ENCODE assay signal across 28 cellular contexts in the genomic region with DNA sequence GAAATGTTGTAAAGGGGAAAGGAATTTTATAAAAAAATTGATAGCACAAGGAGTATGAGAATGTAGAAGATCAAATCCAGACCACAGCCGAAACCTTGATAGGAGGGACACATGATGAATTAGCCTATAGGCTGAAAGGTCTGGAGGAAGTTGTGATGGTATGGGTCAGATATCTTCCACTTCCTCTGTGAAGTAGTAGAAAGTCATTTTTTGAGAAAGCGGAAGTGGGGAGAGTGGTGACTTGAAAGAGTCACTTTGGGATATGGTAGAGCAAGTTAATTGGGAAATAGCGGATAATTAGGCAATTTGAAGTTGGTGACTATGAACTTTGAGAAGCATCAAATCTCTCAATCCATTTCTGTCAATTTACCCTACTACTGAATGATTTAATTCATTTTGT.
"Had no signal": no experiment of that assay in that cellular context is flagged by ENCODE, and none has a peak within 500 bp of the region (broad histone marks: within the 10 kb centered on the region; RNA-seq: fewer than 3 reads in every experiment).

No MANE protein-coding gene starts in this region.

- H3K27ac Mint-ChIP-seq: activated CD4-positive, alpha-beta memory T cell treated with anti-CD3 and anti-CD28 coated beads for 36 hours; activated CD4-positive, alpha-beta T cell treated with anti-CD3 and anti-CD28 coated beads, Interleukin-2, amount 10 ng/mL, durations not matched to agents 24 days and 14 days; activated naive CD8-positive, alpha-beta T cell treated with anti-CD3 and anti-CD28 coated beads, Interleukin-2, amount 50 U/mL, for 24 hours; activated T-cell treated with anti-CD3 and anti-CD28 coated beads, Interleukin-2, amount 50 U/mL, for 24 hours; dendritic cell treated with granulocyte-macrophage colony-stimulating factor and Interleukin-4, amounts not matched to agents 40 ng/mL and 50 ng/mL, for 4 days; endodermal cell; mesothelial cell of epicardium; naive thymus-derived CD4-positive, alpha-beta T cell; stimulated activated memory B cell treated with anti-CD40 and anti-IgM and Interleukin-4, amounts not matched to agents 10 μg/mL and 1 μg/mL and 100 μg/mL, for 72 hours; stimulated activated naive CD8-positive, alpha-beta T cell treated with anti-CD3 and anti-CD28 coated beads, Interleukin-15, amount 100 ng/mL, for 72 hours had no signal

- H3K9me3 Mint-ChIP-seq: activated CD4-positive, alpha-beta memory T cell treated with anti-CD3 and anti-CD28 coated beads for 36 hours; activated CD4-positive, alpha-beta T cell treated with anti-CD3 and anti-CD28 coated beads, Interleukin-2, amount 10 ng/mL, durations not matched to agents 24 days and 14 days; activated naive CD8-positive, alpha-beta T cell treated with anti-CD3 and anti-CD28 coated beads, Interleukin-2, amount 50 U/mL, for 24 hours; activated T-cell treated with anti-CD3 and anti-CD28 coated beads, Interleukin-2, amount 50 U/mL, for 24 hours; endodermal cell; mesothelial cell of epicardium; stimulated activated naive CD8-positive, alpha-beta T cell treated with anti-CD3 and anti-CD28 coated beads, Interleukin-15, amount 100 ng/mL, for 72 hours had no signal

- H3K4me3 Mint-ChIP-seq: activated CD4-positive, alpha-beta memory T cell treated with anti-CD3 and anti-CD28 coated beads for 36 hours; activated CD4-positive, alpha-beta T cell treated with anti-CD3 and anti-CD28 coated beads, Interleukin-2, amount 10 ng/mL, durations not matched to agents 24 days and 14 days; activated naive CD8-positive, alpha-beta T cell treated with anti-CD3 and anti-CD28 coated beads, Interleukin-2, amount 50 U/mL, for 24 hours; activated T-cell treated with anti-CD3 and anti-CD28 coated beads, Interleukin-2, amount 50 U/mL, for 24 hours; dendritic cell treated with granulocyte-macrophage colony-stimulating factor and Interleukin-4, amounts not matched to agents 40 ng/mL and 50 ng/mL, for 4 days; endodermal cell; mesothelial cell of epicardium; naive thymus-derived CD4-positive, alpha-beta T cell; stimulated activated memory B cell treated with anti-CD40 and anti-IgM and Interleukin-4, amounts not matched to agents 10 μg/mL and 1 μg/mL and 100 μg/mL, for 72 hours; stimulated activated naive CD8-positive, alpha-beta T cell treated with anti-CD3 and anti-CD28 coated beads, Interleukin-15, amount 100 ng/mL, for 72 hours had no signal

- H3K4me1 ChIP-seq: breast epithelium, esophagus muscularis mucosa, heart right ventricle, pancreas, psoas muscle, sigmoid colon, thyroid gland, upper lobe of right lung had no signal

- ATAC-seq: activated naive CD8-positive, alpha-beta T cell treated with anti-CD3 and anti-CD28 coated beads, Interleukin-2, amount 50 U/mL, for 24 hours; heart right ventricle; naive thymus-derived CD4-positive, alpha-beta T cell; pancreas; psoas muscle; stimulated activated memory B cell treated with anti-CD40 and anti-IgM and Interleukin-4, amounts not matched to agents 10 μg/mL and 1 μg/mL and 100 μg/mL, for 72 hours; stimulated activated naive CD8-positive, alpha-beta T cell treated with anti-CD3 and anti-CD28 coated beads, Interleukin-15, amount 100 ng/mL, for 72 hours; upper lobe of right lung had no signal

- H3K36me3 ChIP-seq: breast epithelium, esophagus muscularis mucosa, heart right ventricle, pancreas, sigmoid colon, thyroid gland, upper lobe of right lung had no signal

- H3K27ac ChIP-seq: breast epithelium, esophagus muscularis mucosa, heart right ventricle, pancreas, psoas muscle, sigmoid colon, thyroid gland, upper lobe of right lung had no signal

- H3K27me3 ChIP-seq: breast epithelium, pancreas, sigmoid colon, thyroid gland, upper lobe of right lung had no signal

- H3K4me1 Mint-ChIP-seq: activated CD4-positive, alpha-beta T cell treated with anti-CD3 and anti-CD28 coated beads, Interleukin-2, amount 10 ng/mL, durations not matched to agents 24 days and 14 days; activated naive CD8-positive, alpha-beta T cell treated with anti-CD3 and anti-CD28 coated beads, Interleukin-2, amount 50 U/mL, for 24 hours; mesothelial cell of epicardium; naive thymus-derived CD4-positive, alpha-beta T cell; stimulated activated memory B cell treated with anti-CD40 and anti-IgM and Interleukin-4, amounts not matched to agents 10 μg/mL and 1 μg/mL and 100 μg/mL, for 72 hours; stimulated activated naive CD8-positive, alpha-beta T cell treated with anti-CD3 and anti-CD28 coated beads, Interleukin-15, amount 100 ng/mL, for 72 hours had no signal

- H3K36me3 Mint-ChIP-seq: activated CD4-positive, alpha-beta memory T cell treated with anti-CD3 and anti-CD28 coated beads for 36 hours; mesothelial cell of epicardium; naive thymus-derived CD4-positive, alpha-beta T cell; stimulated activated memory B cell treated with anti-CD40 and anti-IgM and Interleukin-4, amounts not matched to agents 10 μg/mL and 1 μg/mL and 100 μg/mL, for 72 hours had no signal

- DNase-seq: activated CD4-positive, alpha-beta memory T cell treated with anti-CD3 and anti-CD28 coated beads for 36 hours; activated CD4-positive, alpha-beta T cell treated with anti-CD3 and anti-CD28 coated beads, Interleukin-2, amount 10 ng/mL, durations not matched to agents 24 days and 14 days; activated CD4-positive, CD25-positive, alpha-beta regulatory T cell treated with anti-CD3 and anti-CD28 coated beads, Interleukin-2, amount 50 U/mL, for 72 hours; activated CD8-positive, alpha-beta memory T cell treated with anti-CD3 and anti-CD28 coated beads, Interleukin-2, amount 50 U/mL, for 48 hours; activated gamma-delta T cell; activated naive CD4-positive, alpha-beta T cell treated with anti-CD3 and anti-CD28 coated beads, Interleukin-2, amount 50 U/mL, for 16 hours; activated naive CD8-positive, alpha-beta T cell treated with anti-CD3 and anti-CD28 coated beads, Interleukin-2, amount 50 U/mL, for 24 hours; activated T-cell treated with anti-CD3 and anti-CD28 coated beads, Interleukin-2, amount 50 U/mL, for 24 hours; central memory CD4-positive, alpha-beta T cell; endodermal cell; foreskin melanocyte; heart right ventricle; naive thymus-derived CD4-positive, alpha-beta T cell; nucleus accumbens; pancreas; psoas muscle; sigmoid colon; small intestine; stimulated activated CD4-positive, alpha-beta T cell treated with anti-CD3 and anti-CD28 coated beads, Interleukin-4, amount 100 ng/mL, for 4 hours; stimulated activated CD8-positive, alpha-beta memory T cell treated with anti-CD3 and anti-CD28 coated beads, Interleukin-4, amount 100 ng/mL, for 48 hours; stimulated activated naive CD8-positive, alpha-beta T cell treated with anti-CD3 and anti-CD28 coated beads, Interleukin-15, amount 100 ng/mL, for 72 hours; thyroid gland; upper lobe of right lung had no signal

- H3K9me3 ChIP-seq: breast epithelium, esophagus muscularis mucosa, heart right ventricle, pancreas, psoas muscle, sigmoid colon, thyroid gland, upper lobe of right lung had no signal

- H3K27me3 Mint-ChIP-seq: activated CD4-positive, alpha-beta T cell treated with anti-CD3 and anti-CD28 coated beads, Interleukin-2, amount 10 ng/mL, durations not matched to agents 24 days and 14 days; dendritic cell treated with granulocyte-macrophage colony-stimulating factor and Interleukin-4, amounts not matched to agents 40 ng/mL and 50 ng/mL, for 4 days had no signal

- H3K4me3 ChIP-seq: breast epithelium, esophagus muscularis mucosa, heart right ventricle, pancreas, psoas muscle, sigmoid colon, thyroid gland, upper lobe of right lung had no signal
